In genomic region chr2:100745630-100746029, GRCh38 we compare ENCODE assay signal across 14 cellular contexts.
A peak's percentile ranks its signal among the peaks of the same experiment; 100 is the strongest.
DNase-seq lines count a peak whose midpoint lies in the region; ATAC-seq and TF ChIP-seq lines count a peak whose summit lies in the region.
"Had no signal": no experiment of that assay in that cellular context is flagged by ENCODE, and none has a peak within 500 bp of the region (broad histone marks: within the 10 kb centered on the region; RNA-seq: fewer than 3 reads in every experiment).

No MANE protein-coding gene starts in this region.

- ATAC-seq in left lobe of liver (peak; percentile 93), HG03045 (IDR thresholded peaks at IDR 0.05; ENCODE audit: unreplicated experiment) (no peak), GM21529 (IDR thresholded peaks at IDR 0.05; ENCODE audit: unreplicated experiment) (no peak)

- no peaks in the 10 kb centered on the region for H3K27me3 ChIP-seq in esophagus squamous epithelium
- H3K27me3 ChIP-seq: BE2C had no signal

- no peaks in the 10 kb centered on the region for H3K36me3 ChIP-seq in esophagus squamous epithelium
- H3K36me3 ChIP-seq: BE2C had no signal

- no peaks in the 10 kb centered on the region for H3K9me3 ChIP-seq in esophagus squamous epithelium
- H3K9me3 ChIP-seq: BE2C had no signal

- peak; percentile 2 for DNase-seq in G401 (ENCODE audit: low spot score)
- peak; percentile 87 for DNase-seq in left lobe of liver (ENCODE audit: low spot score)
- DNase-seq in medulla oblongata (ENCODE audit: extremely low spot score): peak; percentile 47
- no peak for DNase-seq in esophagus squamous epithelium (lab: John Stamatoyannopoulos, UW)
- DNase-seq: BE2C; CD4-positive, CD25-positive, alpha-beta regulatory T cell; CD8-positive, alpha-beta memory T cell; COR-L47; DMS153; DMS79; GF-D8; H9 had no signal

- no peak overlapping the region for H3K27ac ChIP-seq in esophagus squamous epithelium

- no peak for TF ChIP-seq POLR2A in esophagus squamous epithelium (IDR thresholded peaks at IDR 0.05)

- no peak for TF ChIP-seq CTCF in esophagus squamous epithelium (IDR thresholded peaks at IDR 0.05)

- intact Hi-C loops in esophagus squamous epithelium (cut with DNase I): no loop called here

- WGBS in esophagus squamous epithelium, 2 donors: 83 to 90% methylated on average over 5 of the region's 5 CpGs

- H3K4me3 ChIP-seq in esophagus squamous epithelium: no peak overlapping the region

- in situ Hi-C loops in G401 (cut with HindIII; ENCODE audit: low sequenced_read_pairs): no loop called here

- peaks cover 0 to 12% (median 10%) of the 10 kb centered on the region in 3 donors for H3K4me1 ChIP-seq in esophagus squamous epithelium
- H3K4me1 ChIP-seq: BE2C had no signal
